In the genomic region with DNA sequence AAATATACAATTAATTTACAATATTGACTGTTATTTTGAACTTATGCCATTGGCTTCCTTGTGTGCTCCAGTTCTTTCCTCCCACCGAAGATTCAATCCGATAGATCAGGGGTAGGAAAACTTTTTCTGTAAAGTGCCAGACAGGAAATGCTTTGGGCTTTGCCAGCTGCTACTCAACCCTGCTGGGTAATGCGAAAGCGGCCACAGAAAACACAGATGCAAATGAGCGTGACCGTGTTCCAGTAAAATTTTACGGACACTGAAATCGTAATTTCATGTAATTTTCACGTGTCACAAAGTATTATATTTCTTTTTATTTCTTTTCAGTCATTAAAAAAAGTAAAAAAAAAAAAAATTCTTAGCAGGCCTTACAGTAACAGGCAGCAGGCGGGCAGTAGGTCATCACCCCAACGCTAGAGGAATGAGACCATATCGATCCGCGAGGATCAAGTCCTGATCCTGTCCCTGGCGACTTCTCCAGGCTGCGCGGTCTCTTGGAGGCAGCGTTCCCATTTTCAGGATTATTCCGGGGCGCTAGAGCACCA, we compare ENCODE assay signal across 8 cellular contexts. TPM values are rescaled to one million over a fixed set of nuclear protein-coding genes. Genes with fewer than 3 reads are reported as not detected.
DNase-seq lines count a peak whose midpoint lies in the region; ATAC-seq and TF ChIP-seq lines count a peak whose summit lies in the region.

No MANE protein-coding gene starts in this region.

- peak overlapping the region; percentile 81 to 92 for H3K4me3 ChIP-seq in gastroesophageal sphincter

- WGBS in gastroesophageal sphincter (ENCODE audit: low coverage in 1 of 2), 2 donors = 9 to 30% methylated on average over 10 to 18 of the region's 20 CpGs

- H3K4me3 Mint-ChIP-seq in activated T-helper 2 cell treated with anti-CD3 and anti-CD28 coated beads, Interferon-gamma antibody, Interleukin-2, Interleukin-4, amounts not matched to agents 10 μg/mL and 5 μg/mL and 100 μg/mL, durations not matched to agents 14 hours and 24 hours and 36 hours (ENCODE audit: low read depth) = peak overlapping the region; percentile 88

- H3K9me3 ChIP-seq in gastroesophageal sphincter = no peaks in the 10 kb centered on the region

- no peaks in the 10 kb centered on the region for H3K27me3 ChIP-seq in gastroesophageal sphincter

- peak overlapping the region; percentile 93 for H3K27ac Mint-ChIP-seq in activated T-helper 2 cell treated with anti-CD3 and anti-CD28 coated beads, Interferon-gamma antibody, Interleukin-2, Interleukin-4, amounts not matched to agents 10 μg/mL and 5 μg/mL and 100 μg/mL, durations not matched to agents 14 hours and 24 hours and 36 hours

- H3K27ac ChIP-seq in gastroesophageal sphincter = peak overlapping the region; percentile 71 to 98 (median 97)

- no peaks in the 10 kb centered on the region for H3K36me3 ChIP-seq in gastroesophageal sphincter

- TF ChIP-seq POLR2A in gastroesophageal sphincter (IDR thresholded peaks at IDR 0.05) = no peak

- ATAC-seq in HG02763 (IDR thresholded peaks at IDR 0.05; ENCODE audit: unreplicated experiment) = peak; percentile 31
- ATAC-seq in gastroesophageal sphincter = no peak

- TF ChIP-seq CTCF in gastroesophageal sphincter (IDR thresholded peaks at IDR 0.05) = no peak

- no peak for TF ChIP-seq EP300 in gastroesophageal sphincter (IDR thresholded peaks at IDR 0.05)

- peaks cover 54% of the 10 kb centered on the region for H3K4me1 Mint-ChIP-seq in activated T-helper 2 cell treated with anti-CD3 and anti-CD28 coated beads, Interferon-gamma antibody, Interleukin-2, Interleukin-4, amounts not matched to agents 10 μg/mL and 5 μg/mL and 100 μg/mL, durations not matched to agents 14 hours and 24 hours and 36 hours (ENCODE audit: low read depth)

- no peaks in the 10 kb centered on the region for H3K27me3 Mint-ChIP-seq in activated T-helper 2 cell treated with anti-CD3 and anti-CD28 coated beads, Interferon-gamma antibody, Interleukin-2, Interleukin-4, amounts not matched to agents 10 μg/mL and 5 μg/mL and 100 μg/mL, durations not matched to agents 14 hours and 24 hours and 36 hours (ENCODE audit: low read depth)

- H3K36me3 Mint-ChIP-seq in activated T-helper 2 cell treated with anti-CD3 and anti-CD28 coated beads, Interferon-gamma antibody, Interleukin-2, Interleukin-4, amounts not matched to agents 10 μg/mL and 5 μg/mL and 100 μg/mL, durations not matched to agents 14 hours and 24 hours and 36 hours (ENCODE audit: low read depth) = peaks cover 31% of the 10 kb centered on the region

- intact Hi-C loops in activated T-helper 2 cell treated with anti-CD3 and anti-CD28 coated beads, Interferon-gamma antibody, Interleukin-2, Interleukin-4, amounts not matched to agents 10 μg/mL and 5 μg/mL and 100 μg/mL, durations not matched to agents 14 hours and 24 hours and 36 hours (cut with micrococcal nuclease) = no loop called here

- H3K9me3 Mint-ChIP-seq in activated T-helper 2 cell treated with anti-CD3 and anti-CD28 coated beads, Interferon-gamma antibody, Interleukin-2, Interleukin-4, amounts not matched to agents 10 μg/mL and 5 μg/mL and 100 μg/mL, durations not matched to agents 14 hours and 24 hours and 36 hours = no peaks in the 10 kb centered on the region

- peak; percentile 64 for DNase-seq in activated CD8-positive, alpha-beta memory T cell treated with anti-CD3 and anti-CD28 coated beads for 24 hours
- no peak for DNase-seq in activated CD8-positive, alpha-beta memory T cell treated with anti-CD3 and anti-CD28 coated beads, Interleukin-2, amount 50 U/mL, for 48 hours
- DNase-seq in NCI-H69 (lab: John Stamatoyannopoulos, UW) (peak; percentile 58), pons (ENCODE audit: low spot score) (peak; percentile 49), HuH-7.5 (ENCODE audit: low spot score) (no peak)
- DNase-seq in activated T-helper 2 cell treated with anti-CD3 and anti-CD28 coated beads, Interferon-gamma antibody, Interleukin-2, Interleukin-4, amounts not matched to agents 10 μg/mL and 5 μg/mL and 100 μg/mL, durations not matched to agents 14 hours and 24 hours and 36 hours (ENCODE audit: low spot score) = peak; percentile 39

- peaks cover 0 to 49% (median 0%) of the 10 kb centered on the region in 3 donors for H3K4me1 ChIP-seq in gastroesophageal sphincter

RNA-seq across cellular contexts. Expression of gene NMRK1, which starts 0.6 kb away (rescaled TPM):
- total RNA-seq in activated T-helper 2 cell treated with anti-CD3 and anti-CD28 coated beads, Interferon-gamma antibody, Interleukin-2, Interleukin-4, amounts not matched to agents 10 μg/mL and 5 μg/mL and 100 μg/mL, durations not matched to agents 14 hours and 24 hours and 36 hours = 10.9 and 12.6 TPM in 2 replicates
- 10 to 100 TPM in 2 of 4 donors, 1 to 10 TPM in 2; 6.3 to 21.5 (median 13.6) TPM for total RNA-seq in gastroesophageal sphincter

RNA-seq across cellular contexts. Expression of gene OSTF1, which starts 1.0 kb away (rescaled TPM):
- total RNA-seq in activated T-helper 2 cell treated with anti-CD3 and anti-CD28 coated beads, Interferon-gamma antibody, Interleukin-2, Interleukin-4, amounts not matched to agents 10 μg/mL and 5 μg/mL and 100 μg/mL, durations not matched to agents 14 hours and 24 hours and 36 hours = 86.8 and 87.5 TPM in 2 replicates
- 10 to 100 TPM in 3 of 4 donors, 1 to 10 TPM in 1; 9.7 to 37.6 (median 28.5) TPM for total RNA-seq in gastroesophageal sphincter

RNA-seq across cellular contexts. Expression of gene CARNMT1, which starts 59.3 kb away (rescaled TPM):
- total RNA-seq in activated T-helper 2 cell treated with anti-CD3 and anti-CD28 coated beads, Interferon-gamma antibody, Interleukin-2, Interleukin-4, amounts not matched to agents 10 μg/mL and 5 μg/mL and 100 μg/mL, durations not matched to agents 14 hours and 24 hours and 36 hours = 36.0 and 41.0 TPM in 2 replicates
- total RNA-seq in gastroesophageal sphincter = 10 to 100 TPM; 11.2 to 15.5 (median 13.2) TPM

Comparison
In these comparisons a context has a peak if more than half of its experiments do, and no peak if none do; other contexts are left out.
1. DNase-seq: peak in activated CD8-positive, alpha-beta memory T cell treated with anti-CD3 and anti-CD28 coated beads for 24 hours (single experiment), NCI-H69 (single experiment), activated T-helper 2 cell treated with anti-CD3 and anti-CD28 coated beads, Interferon-gamma antibody, Interleukin-2, Interleukin-4, amounts not matched to agents 10 μg/mL and 5 μg/mL and 100 μg/mL, durations not matched to agents 14 hours and 24 hours and 36 hours (single experiment) and pons (single experiment); none in activated CD8-positive, alpha-beta memory T cell treated with anti-CD3 and anti-CD28 coated beads, Interleukin-2, amount 50 U/mL, for 48 hours (single experiment) and HuH-7.5 (single experiment).